23 cellular contexts compared by ENCODE assay signal in the genomic region with DNA sequence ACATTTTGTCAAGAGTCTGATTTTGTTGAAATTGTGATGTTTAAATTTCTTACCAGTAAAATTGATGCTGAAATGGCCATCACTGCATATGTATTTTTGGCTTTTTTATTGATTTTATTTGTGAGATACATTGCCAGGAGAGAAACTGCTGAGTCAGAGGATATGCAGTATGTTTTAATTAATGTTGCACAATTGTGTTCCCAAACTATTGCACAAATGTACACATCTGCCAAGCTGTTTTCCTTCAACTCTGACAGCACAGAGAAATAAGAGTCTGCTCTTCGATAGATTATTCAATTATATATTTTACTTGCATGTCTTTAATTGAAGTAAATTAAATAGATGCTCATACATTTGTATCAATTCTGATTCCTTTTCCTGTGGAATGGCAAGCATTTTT.
DNase-seq lines count a peak whose midpoint lies in the region; ATAC-seq and TF ChIP-seq lines count a peak whose summit lies in the region.
"Had no signal": no experiment of that assay in that cellular context is flagged by ENCODE, and none has a peak within 500 bp of the region (broad histone marks: within the 10 kb centered on the region; RNA-seq: fewer than 3 reads in every experiment).

No MANE protein-coding gene starts in this region.

- no peaks in the 10 kb centered on the region for H3K4me1 ChIP-seq in effector memory CD4-positive, alpha-beta T cell (ENCODE audit: control insufficient read depth, insufficient read depth, low read length, poor library complexity, severe bottlenecking)

- H3K4me1 Mint-ChIP-seq in effector memory CD8-positive, alpha-beta T cell (ENCODE audit: low read depth in 2 of 2) = no peaks in the 10 kb centered on the region
- H3K4me1 Mint-ChIP-seq: naive B cell; stimulated activated naive B cell treated with anti-CD40 and anti-IgM and Interleukin-4, amounts not matched to agents 10 μg/mL and 1 μg/mL and 100 μg/mL, for 72 hours had no signal

- TF ChIP-seq CTCF in AG10803 (conservative IDR thresholded peaks at IDR 0.05; ENCODE audit: low read length) (no peak), fibroblast of the aortic adventitia (IDR thresholded peaks at IDR 0.05; ENCODE audit: insufficient read depth, low read length) (no peak)

- no peaks in the 10 kb centered on the region for H3K9me3 ChIP-seq in effector memory CD4-positive, alpha-beta T cell (ENCODE audit: control insufficient read depth, low read length)

- H3K27me3 ChIP-seq in effector memory CD4-positive, alpha-beta T cell (replicated peaks; ENCODE audit: control insufficient read depth, insufficient read depth, low read length, poor library complexity, severe bottlenecking) = no peaks in the 10 kb centered on the region

- H3K4me3 Mint-ChIP-seq in effector memory CD8-positive, alpha-beta T cell = no peak overlapping the region
- H3K4me3 Mint-ChIP-seq: CD8-positive, alpha-beta T cell; naive B cell; stimulated activated naive B cell treated with anti-CD40 and anti-IgM and Interleukin-4, amounts not matched to agents 10 μg/mL and 1 μg/mL and 100 μg/mL, for 72 hours had no signal

- H3K27ac Mint-ChIP-seq in effector memory CD8-positive, alpha-beta T cell = no peak overlapping the region
- H3K27ac Mint-ChIP-seq: CD8-positive, alpha-beta T cell; naive B cell; stimulated activated naive B cell treated with anti-CD40 and anti-IgM and Interleukin-4, amounts not matched to agents 10 μg/mL and 1 μg/mL and 100 μg/mL, for 72 hours had no signal

- H3K4me3 ChIP-seq in AG10803 (ENCODE audit: low read length) (no peak overlapping the region), fibroblast of the aortic adventitia (ENCODE audit: low read depth, low read length) (no peak overlapping the region)
- H3K4me3 ChIP-seq in effector memory CD4-positive, alpha-beta T cell (ENCODE audit: insufficient read depth, low read depth, low read length, poor library complexity, severe bottlenecking) = no peak overlapping the region

- no peak for TF ChIP-seq EP300 in Ishikawa (IDR thresholded peaks at IDR 0.05; ENCODE audit: borderline replicate concordance)

- no peak for ATAC-seq in effector memory CD8-positive, alpha-beta T cell (replicated peaks)
- ATAC-seq: CD8-positive, alpha-beta T cell; right cardiac atrium; stimulated activated naive B cell treated with anti-CD40 and anti-IgM and Interleukin-4, amounts not matched to agents 10 μg/mL and 1 μg/mL and 100 μg/mL, for 72 hours had no signal

- peak; percentile 71 for DNase-seq in AG10803 (ENCODE audit: low read depth)
- DNase-seq in amniotic epithelial cell (ENCODE audit: low read depth) = peak; percentile 81
- DNase-seq in fibroblast of the aortic adventitia (ENCODE audit: low read depth) = peak; percentile 49
- no peak for DNase-seq in effector memory CD4-positive, alpha-beta T cell
- no peak for DNase-seq in effector memory CD8-positive, alpha-beta T cell
- DNase-seq in mucosa of gallbladder (ENCODE audit: low spot score) = no peak
- no peak for DNase-seq in stimulated activated CD4-positive, alpha-beta T cell treated with anti-CD3 and anti-CD28 coated beads, Interleukin-1b, Interleukin-23, amount 100 ng/mL, for 48 hours
- DNase-seq: activated CD4-positive, alpha-beta T cell treated with anti-CD3 and anti-CD28 coated beads, Interleukin-2, amount 50 U/mL, for 4 hours; activated gamma-delta T cell; amygdala; CD8-positive, alpha-beta T cell; cerebellar nuclear complex; DMS79; foreskin melanocyte; hypothalamus; naive B cell; NCI-H524; right cardiac atrium; SHP77 treated with DMSO at 0.1 percent for 48 hours; stimulated activated naive B cell treated with anti-CD40 and anti-IgM and Interleukin-4, amounts not matched to agents 10 μg/mL and 1 μg/mL and 100 μg/mL, for 72 hours; T-helper 2 cell; WERI-Rb-1 had no signal

- no peak overlapping the region for H3K27ac ChIP-seq in effector memory CD4-positive, alpha-beta T cell (ENCODE audit: insufficient read depth, low read length, poor library complexity, severe bottlenecking)
- H3K27ac ChIP-seq: WERI-Rb-1 had no signal

- no peaks in the 10 kb centered on the region for H3K36me3 Mint-ChIP-seq in effector memory CD8-positive, alpha-beta T cell (ENCODE audit: insufficient read depth)
- H3K36me3 Mint-ChIP-seq: CD8-positive, alpha-beta T cell; naive B cell; stimulated activated naive B cell treated with anti-CD40 and anti-IgM and Interleukin-4, amounts not matched to agents 10 μg/mL and 1 μg/mL and 100 μg/mL, for 72 hours had no signal

- no peak for TF ChIP-seq RAD21 in Ishikawa (IDR thresholded peaks at IDR 0.05; ENCODE audit: low read depth)

- no peaks in the 10 kb centered on the region for H3K9me3 Mint-ChIP-seq in effector memory CD8-positive, alpha-beta T cell
- H3K9me3 Mint-ChIP-seq: stimulated activated naive B cell treated with anti-CD40 and anti-IgM and Interleukin-4, amounts not matched to agents 10 μg/mL and 1 μg/mL and 100 μg/mL, for 72 hours had no signal

- no peaks in the 10 kb centered on the region for H3K36me3 ChIP-seq in effector memory CD4-positive, alpha-beta T cell (ENCODE audit: control insufficient read depth, insufficient read depth, low read length)
- H3K36me3 ChIP-seq: WERI-Rb-1 had no signal

- H3K27me3 Mint-ChIP-seq in effector memory CD8-positive, alpha-beta T cell = no peaks in the 10 kb centered on the region
- H3K27me3 Mint-ChIP-seq: naive B cell; stimulated activated naive B cell treated with anti-CD40 and anti-IgM and Interleukin-4, amounts not matched to agents 10 μg/mL and 1 μg/mL and 100 μg/mL, for 72 hours had no signal

TF ChIP-seq in Ishikawa, 13 proteins besides CTCF, POLR2A, EP300 and RAD21:
- TF ChIP-seq TCF12 (IDR thresholded peaks at IDR 0.05; ENCODE audit: low read depth) (no peak), CEBPB (IDR thresholded peaks at IDR 0.05) (0 out of 2 replicates have a peak, but pooled peaks have one; percentile 30), NFIC (IDR thresholded peaks at IDR 0.05) (no peak), CREB1 (IDR thresholded peaks at IDR 0.05; ENCODE audit: low read depth) (no peak), EGR1 (IDR thresholded peaks at IDR 0.05) (no peak), TEAD4 (IDR thresholded peaks at IDR 0.05) (no peak)

Comparison
In these comparisons a context has a peak if more than half of its experiments do, and no peak if none do; other contexts are left out.
1. DNase-seq: peak in AG10803 (single experiment), amniotic epithelial cell (single experiment) and fibroblast of the aortic adventitia (single experiment); none in effector memory CD4-positive, alpha-beta T cell (0 of 3), effector memory CD8-positive, alpha-beta T cell (0 of 3), mucosa of gallbladder (single experiment) and stimulated activated CD4-positive, alpha-beta T cell treated with anti-CD3 and anti-CD28 coated beads, Interleukin-1b, Interleukin-23, amount 100 ng/mL, for 48 hours (single experiment).